In the genomic region with DNA sequence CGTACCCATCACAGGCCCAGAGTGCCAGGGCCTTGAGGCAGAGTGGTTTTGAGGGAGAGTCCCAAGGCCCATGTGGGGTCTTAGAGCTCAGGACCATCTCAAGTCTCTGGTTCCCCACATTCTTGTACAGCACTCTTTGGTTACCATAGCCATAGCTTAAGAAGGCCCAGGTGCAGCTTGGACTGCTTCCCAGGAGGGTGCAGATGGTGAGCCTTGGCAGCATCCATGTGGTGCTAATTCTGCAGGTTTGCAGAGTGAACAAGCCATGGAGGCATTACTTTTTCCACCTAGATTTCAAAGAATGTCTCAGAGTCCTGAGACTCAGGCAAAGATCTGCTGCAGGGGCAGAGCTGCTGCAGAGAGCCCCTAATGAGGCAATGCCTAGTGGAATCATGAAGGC, we compare ENCODE assay signal across 20 cellular contexts.
A peak's percentile ranks its signal among the peaks of the same experiment; 100 is the strongest.
DNase-seq lines count a peak whose midpoint lies in the region; ATAC-seq and TF ChIP-seq lines count a peak whose summit lies in the region.
"Had no signal": no experiment of that assay in that cellular context is flagged by ENCODE, and none has a peak within 500 bp of the region (broad histone marks: within the 10 kb centered on the region; RNA-seq: fewer than 3 reads in every experiment).

No MANE protein-coding gene starts in this region.

- peaks cover 4% of the 10 kb centered on the region for H3K9me3 ChIP-seq in suprapubic skin
- H3K9me3 ChIP-seq in gastroesophageal sphincter, result peaks cover 0 to 24% (median 0%) of the 10 kb centered on the region in 3 donors
- H3K9me3 ChIP-seq: BE2C had no signal

- H3K4me3 ChIP-seq in suprapubic skin, result no peak overlapping the region
- no peak overlapping the region for H3K4me3 ChIP-seq in gastroesophageal sphincter
- H3K4me3 ChIP-seq: BLaER1, GM12878 had no signal

- TF ChIP-seq EP300 in suprapubic skin (IDR thresholded peaks at IDR 0.05) (no peak), gastroesophageal sphincter (IDR thresholded peaks at IDR 0.05) (no peak)

- H3K27ac ChIP-seq in suprapubic skin (no peak overlapping the region), gastroesophageal sphincter (no peak overlapping the region)
- H3K27ac ChIP-seq: BLaER1 had no signal

- TF ChIP-seq POLR2A in suprapubic skin (IDR thresholded peaks at IDR 0.05) (no peak), gastroesophageal sphincter (IDR thresholded peaks at IDR 0.05) (no peak)

- H3K27me3 ChIP-seq in suprapubic skin (no peaks in the 10 kb centered on the region), gastroesophageal sphincter (no peaks in the 10 kb centered on the region)
- H3K27me3 ChIP-seq: BLaER1 had no signal

- DNase-seq in NCI-H524 (lab: John Stamatoyannopoulos, UW), result peak; percentile 6 to 49
- DNase-seq in NCI-H524 treated with DMSO at 0.1 percent for 48 hours (lab: John Stamatoyannopoulos, UW), result no peak
- DNase-seq in cerebellar cortex (ENCODE audit: low spot score), result peak; percentile 54
- no peak for DNase-seq in suprapubic skin (ENCODE audit: low spot score in 2 of 2)
- DNase-seq: 8988T; ACHN; BE2C; CD4-positive, alpha-beta memory T cell; CD4-positive, CD25-positive, alpha-beta regulatory T cell; CD8-positive, alpha-beta memory T cell; COR-L47; DMS153; DMS53; DMS79; DND-41; EL; GF-D8 had no signal

- no peak for TF ChIP-seq CTCF in suprapubic skin (IDR thresholded peaks at IDR 0.05)
- TF ChIP-seq CTCF in gastroesophageal sphincter (IDR thresholded peaks at IDR 0.05), result no peak

- H3K36me3 ChIP-seq in suprapubic skin (no peaks in the 10 kb centered on the region), gastroesophageal sphincter (no peaks in the 10 kb centered on the region)
- H3K36me3 ChIP-seq: BE2C, BLaER1 had no signal

- WGBS in suprapubic skin, result 94% methylated on average over 1 of the region's 1 CpG
- 80 to 100% methylated on average over 1 of the region's 1 CpG for WGBS in gastroesophageal sphincter (ENCODE audit: low coverage in 1 of 2), 2 donors

- H3K4me1 ChIP-seq in suprapubic skin (no peaks in the 10 kb centered on the region), gastroesophageal sphincter (no peaks in the 10 kb centered on the region)
- H3K4me1 ChIP-seq: BE2C had no signal

- no peak for ATAC-seq in gastroesophageal sphincter
- ATAC-seq: GM12878 had no signal

Comparison
In these comparisons a context has a peak if more than half of its experiments do, and no peak if none do; other contexts are left out.
1. DNase-seq: peak in NCI-H524 (2 of 2) and cerebellar cortex (single experiment); none in NCI-H524 treated with DMSO at 0.1 percent for 48 hours (single experiment) and suprapubic skin (0 of 2).